9 cellular contexts compared by ENCODE assay signal in the genomic region with DNA sequence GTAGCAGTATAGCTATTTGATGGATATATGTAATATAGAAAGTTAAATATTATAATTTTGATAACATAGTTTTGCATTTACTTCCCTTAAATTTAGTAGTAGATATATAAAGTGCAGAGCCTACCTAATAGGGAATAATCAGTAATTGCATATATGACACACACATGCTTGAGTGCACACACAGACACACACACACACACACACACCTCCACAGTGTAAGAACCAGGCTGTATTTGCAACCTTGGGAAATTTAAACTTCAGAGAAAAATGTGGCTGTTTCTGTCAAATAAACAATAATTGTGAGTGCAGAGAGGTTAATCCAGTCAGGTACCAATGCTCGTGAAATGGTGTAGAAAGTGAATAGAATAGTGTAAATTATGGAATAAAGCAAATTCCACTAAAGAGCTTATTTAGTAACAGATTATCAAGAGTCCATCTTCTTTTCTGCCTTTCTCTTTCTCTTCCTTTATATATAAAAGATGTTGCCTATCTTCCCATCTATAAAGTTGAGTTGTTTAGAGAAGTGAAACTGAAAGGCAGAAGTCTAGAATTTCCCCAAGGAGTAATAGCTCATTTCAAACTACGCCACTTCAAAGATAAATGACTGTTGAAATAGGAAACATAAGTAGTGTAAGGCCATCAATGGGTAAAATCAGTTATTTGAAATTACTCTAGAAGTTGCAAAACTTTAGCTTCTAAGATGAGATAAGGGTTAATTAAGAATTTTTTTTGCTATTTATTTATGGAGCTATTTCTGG.
DNase-seq lines count a peak whose midpoint lies in the region; ATAC-seq and TF ChIP-seq lines count a peak whose summit lies in the region.
"Had no signal": no experiment of that assay in that cellular context is flagged by ENCODE, and none has a peak within 500 bp of the region (broad histone marks: within the 10 kb centered on the region; RNA-seq: fewer than 3 reads in every experiment).

No MANE protein-coding gene starts in this region.

- DNase-seq in fibroblast of mammary gland (ENCODE audit: low read depth) (peak; percentile 18), GF-D8 (lab: John Stamatoyannopoulos, UW) (no peak), COLO668 (lab: John Stamatoyannopoulos, UW; ENCODE audit: unreplicated experiment) (no peak), NCI-H2196 treated with DMSO at 0.1 percent for 48 hours (lab: John Stamatoyannopoulos, UW; ENCODE audit: unreplicated experiment) (no peak)
- no peak for DNase-seq in stimulated activated CD4-positive, alpha-beta T cell treated with anti-CD3 and anti-CD28 coated beads, Interleukin-2, amount 100 ng/mL, for 24 hours

- H3K4me3 ChIP-seq in fibroblast of mammary gland (ENCODE audit: control insufficient read depth, low read depth, low read length) = no peak overlapping the region

- ATAC-seq in GM18505 (IDR thresholded peaks at IDR 0.05; ENCODE audit: unreplicated experiment) (peak; percentile 99), GM21717 (IDR thresholded peaks at IDR 0.05; ENCODE audit: unreplicated experiment) (peak; percentile 99)

- peak overlapping the region; percentile 70 for H3K27ac ChIP-seq in KOPT-K1 (ENCODE audit: low read depth, low read length, poor library complexity, severe bottlenecking)
- H3K27ac ChIP-seq: neutrophil had no signal

- no peaks in the 10 kb centered on the region for H3K9me3 ChIP-seq in KOPT-K1 (ENCODE audit: insufficient read depth, low read length, poor library complexity, severe bottlenecking)
- H3K9me3 ChIP-seq: neutrophil had no signal

- no peaks in the 10 kb centered on the region for H3K36me3 ChIP-seq in KOPT-K1 (ENCODE audit: insufficient read depth, low read length)
- H3K36me3 ChIP-seq: neutrophil had no signal

- no peak for TF ChIP-seq CTCF in fibroblast of mammary gland (conservative IDR thresholded peaks at IDR 0.05; ENCODE audit: control insufficient read depth, insufficient read depth, low read depth, low read length)

- TF ChIP-seq POLR2A in GM18505 (IDR thresholded peaks at IDR 0.05; ENCODE audit: borderline replicate concordance, extremely low read depth, insufficient read depth, insufficient read length) = no peak
